ENCODE assay signal across 23 cellular contexts in the genomic region with DNA sequence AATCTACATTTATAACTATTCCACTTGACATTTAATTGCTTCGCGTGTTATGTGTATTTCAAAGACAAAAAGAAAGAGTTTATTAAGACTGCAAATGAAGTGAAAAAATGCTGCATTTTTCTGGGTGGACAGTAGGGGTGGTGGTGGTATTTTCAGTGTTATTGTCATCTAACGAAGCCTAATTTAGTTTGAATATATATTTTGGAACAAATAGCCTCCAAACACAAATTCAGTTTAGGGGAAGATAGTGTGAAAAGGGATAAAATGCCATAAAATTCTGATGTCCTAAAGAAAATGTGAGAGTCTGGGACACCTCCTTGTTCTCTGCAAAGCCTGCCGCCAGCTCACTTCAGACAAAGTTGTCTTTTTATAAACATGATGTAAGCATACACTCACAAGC.
DNase-seq lines count a peak whose midpoint lies in the region; ATAC-seq and TF ChIP-seq lines count a peak whose summit lies in the region.
"Had no signal": no experiment of that assay in that cellular context is flagged by ENCODE, and none has a peak within 500 bp of the region (broad histone marks: within the 10 kb centered on the region; RNA-seq: fewer than 3 reads in every experiment).

No MANE protein-coding gene starts in this region.

- no peaks in the 10 kb centered on the region for H3K9me3 ChIP-seq in breast epithelium
- H3K9me3 ChIP-seq: A549, HAP-1, ovary had no signal

- intact Hi-C loops in MCF 10A (cut with micrococcal nuclease), result no loop called here
- intact Hi-C loops in breast epithelium (cut with DNase I; ENCODE audit: low total_unique reads), result no loop called here

- H3K4me3 Mint-ChIP-seq in MCF 10A (ENCODE audit: unreplicated experiment) (no peak overlapping the region), type B pancreatic cell (no peak overlapping the region)
- H3K4me3 Mint-ChIP-seq: CD4-positive, CD25-positive, alpha-beta regulatory T cell; stimulated activated memory B cell treated with anti-CD40 and anti-IgM and Interleukin-4, amounts not matched to agents 10 μg/mL and 1 μg/mL and 100 μg/mL, for 72 hours had no signal

- ATAC-seq in activated CD4-positive, CD25-positive, alpha-beta regulatory T cell treated with anti-CD3 and anti-CD28 coated beads, Interleukin-2, amount 50 U/mL, for 24 hours, result no peak
- no peak for ATAC-seq in HG03342 (IDR thresholded peaks at IDR 0.05; ENCODE audit: unreplicated experiment)
- ATAC-seq: A549; left cardiac atrium; stimulated activated memory B cell treated with anti-CD40 and anti-IgM and Interleukin-4, amounts not matched to agents 10 μg/mL and 1 μg/mL and 100 μg/mL, for 72 hours had no signal

- no peaks in the 10 kb centered on the region for H3K27me3 ChIP-seq in breast epithelium
- H3K27me3 ChIP-seq: brain microvascular endothelial cell, ovary had no signal

- peaks cover 6% of the 10 kb centered on the region for H3K4me1 Mint-ChIP-seq in MCF 10A (ENCODE audit: insufficient read depth, unreplicated experiment)
- peaks cover 8% of the 10 kb centered on the region for H3K4me1 Mint-ChIP-seq in type B pancreatic cell (ENCODE audit: unreplicated experiment)
- H3K4me1 Mint-ChIP-seq: CD4-positive, CD25-positive, alpha-beta regulatory T cell; stimulated activated memory B cell treated with anti-CD40 and anti-IgM and Interleukin-4, amounts not matched to agents 10 μg/mL and 1 μg/mL and 100 μg/mL, for 72 hours had no signal

- no peaks in the 10 kb centered on the region for H3K27me3 Mint-ChIP-seq in MCF 10A (ENCODE audit: insufficient read depth, unreplicated experiment)
- H3K27me3 Mint-ChIP-seq in type B pancreatic cell, result peaks cover 3% of the 10 kb centered on the region
- H3K27me3 Mint-ChIP-seq: CD4-positive, CD25-positive, alpha-beta regulatory T cell; stimulated activated memory B cell treated with anti-CD40 and anti-IgM and Interleukin-4, amounts not matched to agents 10 μg/mL and 1 μg/mL and 100 μg/mL, for 72 hours had no signal

- H3K36me3 ChIP-seq in breast epithelium, result no peaks in the 10 kb centered on the region
- H3K36me3 ChIP-seq: brain microvascular endothelial cell, HAP-1, ovary had no signal

- POLR2A ChIA-PET in MCF 10A (lab: Yijun Ruan, JAX), result no interaction called here

- TF ChIP-seq POLR2A in breast epithelium (IDR thresholded peaks at IDR 0.05), result no peak

- BruUV-seq in MCF 10A (replicated peaks; lab: Mats Ljungman, UMichigan), result no TSS peak

- H3K27ac Mint-ChIP-seq in MCF 10A (ENCODE audit: low read depth, unreplicated experiment) (no peak overlapping the region), type B pancreatic cell (no peak overlapping the region)
- H3K27ac Mint-ChIP-seq: CD4-positive, CD25-positive, alpha-beta regulatory T cell; stimulated activated memory B cell treated with anti-CD40 and anti-IgM and Interleukin-4, amounts not matched to agents 10 μg/mL and 1 μg/mL and 100 μg/mL, for 72 hours had no signal

- H3K4me3 ChIP-seq in breast epithelium, result no peak overlapping the region
- H3K4me3 ChIP-seq: A549, HAP-1, ovary, SK-N-MC had no signal

- TF ChIP-seq CTCF in MCF 10A (IDR thresholded peaks at IDR 0.05; ENCODE audit: unreplicated experiment), result peak; percentile 14
- no peak for TF ChIP-seq CTCF in breast epithelium (IDR thresholded peaks at IDR 0.05)
- peak; percentile 52 for TF ChIP-seq CTCF in type B pancreatic cell (conservative IDR thresholded peaks at IDR 0.05)

- in situ Hi-C loops in SK-MEL-5 (cut with HindIII; ENCODE audit: low pct_unique_long_range_greater_than_20kb, low sequenced_read_pairs), result no loop called here

- CTCF ChIA-PET in MCF 10A (lab: Yijun Ruan, JAX), result interaction anchor here (1.8 kb wide), 1 partner anchor 16 kb away, joined by 10 read pairs; no protein-coding TSS in a partner anchor

- no peaks in the 10 kb centered on the region for H3K36me3 Mint-ChIP-seq in MCF 10A (ENCODE audit: insufficient read depth, unreplicated experiment)
- H3K36me3 Mint-ChIP-seq in type B pancreatic cell, result no peaks in the 10 kb centered on the region
- H3K36me3 Mint-ChIP-seq: CD4-positive, CD25-positive, alpha-beta regulatory T cell; stimulated activated memory B cell treated with anti-CD40 and anti-IgM and Interleukin-4, amounts not matched to agents 10 μg/mL and 1 μg/mL and 100 μg/mL, for 72 hours had no signal

- H3K4me1 ChIP-seq in breast epithelium, result no peaks in the 10 kb centered on the region
- H3K4me1 ChIP-seq: A549 had no signal

- DNase-seq in MCF 10A (ENCODE audit: unreplicated experiment) (no peak), breast epithelium (ENCODE audit: low spot score in 2 of 2) (no peak), SK-MEL-5 (ENCODE audit: low read depth, low spot score) (peak; percentile 22), foreskin melanocyte (peak; percentile 47), type B pancreatic cell (ENCODE audit: extremely low spot score, unreplicated experiment) (no peak), T1000 (lab: John Stamatoyannopoulos, UW) (no peak)
- DNase-seq: activated CD4-positive, alpha-beta T cell treated with anti-CD3 and anti-CD28 coated beads, Interleukin-2, amount 50 U/mL, for 1 hour; activated naive CD4-positive, alpha-beta T cell treated with anti-CD3 and anti-CD28 coated beads, Interleukin-2, amount 50 U/mL, for 16 hours; activated T-cell treated with anti-CD3 and anti-CD28 coated beads for 4 hours; brain microvascular endothelial cell; CD4-positive, CD25-positive, alpha-beta regulatory T cell; hippocampal formation; left cardiac atrium; NCI-H226; ovary; small intestine; trophoblast cell had no signal

- H3K9me3 Mint-ChIP-seq in MCF 10A (ENCODE audit: unreplicated experiment), result no peaks in the 10 kb centered on the region
- no peaks in the 10 kb centered on the region for H3K9me3 Mint-ChIP-seq in type B pancreatic cell
- H3K9me3 Mint-ChIP-seq: stimulated activated memory B cell treated with anti-CD40 and anti-IgM and Interleukin-4, amounts not matched to agents 10 μg/mL and 1 μg/mL and 100 μg/mL, for 72 hours had no signal

- H3K27ac ChIP-seq in breast epithelium, result no peak overlapping the region
- H3K27ac ChIP-seq: A549, brain microvascular endothelial cell, ovary, SK-N-MC had no signal

Comparison
In these comparisons a context has a peak if more than half of its experiments do, and no peak if none do; other contexts are left out.
1. CTCF ChIP-seq: peak in MCF 10A (single experiment) and type B pancreatic cell (single experiment); none in breast epithelium (0 of 3).
2. DNase-seq: peak in SK-MEL-5 (single experiment) and foreskin melanocyte (single experiment); none in MCF 10A (single experiment), breast epithelium (0 of 2), type B pancreatic cell (single experiment) and T1000 (single experiment).